Comparison of ENCODE assay signal across 7 cellular contexts in genomic region chr12:40106655-40107054, GRCh38. TPM values are rescaled to one million over a fixed set of nuclear protein-coding genes. Genes with fewer than 3 reads are reported as not detected.
A peak's percentile ranks its signal among the peaks of the same experiment; 100 is the strongest.
DNase-seq lines count a peak whose midpoint lies in the region; ATAC-seq and TF ChIP-seq lines count a peak whose summit lies in the region.

No MANE protein-coding gene starts in this region.

- TF ChIP-seq RAD21 in HCT116 (IDR thresholded peaks at IDR 0.05; ENCODE audit: low read depth): no peak

- intact Hi-C loops in HCT116 (cut with micrococcal nuclease): loop anchor here (1.0 to 2.0 kb wide), 3 partner anchors 95 to 520 kb away; no protein-coding TSS in a partner anchor
- intact Hi-C loops in esophagus muscularis mucosa (cut with DNase I): loop anchor here (1.0 to 5.0 kb wide), 2 partner anchors 95 to 344 kb away; no protein-coding TSS in a partner anchor

- RAD21 ChIA-PET in HCT116 (lab: Charles Lee; ENCODE audit: low non-redundant PET in 1 of 2, low total read pairs in 2 of 2, uncharacterized antibody in 2 of 2, unreplicated experiment in 2 of 2): no interaction called here

- no TSS peak for BruUV-seq in HCT116 (replicated peaks; lab: Mats Ljungman, UMichigan)

- H2AFZ ChIP-seq in HCT116 (ENCODE audit: low read depth, low read length, poor library complexity, severe bottlenecking): peak overlapping the region; percentile 85
- peak overlapping the region; percentile 78 for H2AFZ ChIP-seq in smooth muscle cell (ENCODE audit: low read depth)

- no peak for ATAC-seq in HCT116
- ATAC-seq in GM18907 (IDR thresholded peaks at IDR 0.05; ENCODE audit: unreplicated experiment): no peak
- ATAC-seq in GM18870 (IDR thresholded peaks at IDR 0.05; ENCODE audit: unreplicated experiment): no peak

- no peak for TF ChIP-seq EP300 in esophagus muscularis mucosa (IDR thresholded peaks at IDR 0.05)

- TF ChIP-seq CTCF in HCT116 (IDR thresholded peaks at IDR 0.05 in 2 of 3, conservative IDR thresholded peaks at IDR 0.05 in 1 of 3; ENCODE audit: borderline replicate concordance in 1 of 3, insufficient read depth in 1 of 3, low read depth in 2 of 3, low read length in 2 of 3) (no peak), esophagus muscularis mucosa (IDR thresholded peaks at IDR 0.05) (no peak), smooth muscle cell (IDR thresholded peaks at IDR 0.05; ENCODE audit: borderline replicate concordance, insufficient read depth, poor library complexity, severe bottlenecking) (no peak)

- H3K27ac ChIP-seq in HCT116 (ENCODE audit: low read depth, low read length) (no peak overlapping the region), SJCRH30 (no peak overlapping the region), esophagus muscularis mucosa (replicated peaks in 1 of 4) (peak overlapping the region; percentile 86 to 95 (median 90)), smooth muscle cell (ENCODE audit: low read depth) (no peak overlapping the region)

- H3K4me1 ChIP-seq in HCT116 (ENCODE audit: control insufficient read depth in 1 of 2, insufficient read depth in 2 of 2, low read length in 2 of 2) (peaks cover 7 to 25% of the 10 kb centered on the region in 2 experiments; a peak in 3 of 4 replicates), SJCRH30 (0 out of 2 replicates have a peak, but pooled peaks cover 2% of the 10 kb centered on the region), esophagus muscularis mucosa (peaks cover 4 to 52% (median 47%) of the 10 kb centered on the region in 4 donors), smooth muscle cell (ENCODE audit: low read depth) (peaks cover 18% of the 10 kb centered on the region)

- POLR2A ChIA-PET in HCT116 (lab: Charles Lee): no interaction called here

- H3K79me2 ChIP-seq in HCT116 (ENCODE audit: insufficient read depth, low read length): peaks cover 12% of the 10 kb centered on the region; the same call in 1 of the 2 replicates
- H3K79me2 ChIP-seq in smooth muscle cell (ENCODE audit: low read depth): peaks cover 32% of the 10 kb centered on the region

- H3K9ac ChIP-seq in HCT116 (ENCODE audit: low read length): no peak overlapping the region
- no peak overlapping the region for H3K9ac ChIP-seq in smooth muscle cell (ENCODE audit: low read depth)

- H3K9me3 ChIP-seq in HCT116 (ENCODE audit: control insufficient read depth in 1 of 2, insufficient read depth in 1 of 2, low read depth in 1 of 2, low read length in 2 of 2): no peaks in the 10 kb centered on the region
- H3K9me3 ChIP-seq in SJCRH30 (replicated peaks): no peaks in the 10 kb centered on the region
- H3K9me3 ChIP-seq in esophagus muscularis mucosa: no peaks in the 10 kb centered on the region
- H3K9me3 ChIP-seq in smooth muscle cell (replicated peaks; ENCODE audit: low read depth): no peaks in the 10 kb centered on the region

- H4K20me1 ChIP-seq in HCT116 (ENCODE audit: insufficient read depth): no peaks in the 10 kb centered on the region
- peaks cover 24% of the 10 kb centered on the region for H4K20me1 ChIP-seq in smooth muscle cell (ENCODE audit: low read depth)

- WGBS in esophagus muscularis mucosa: 66% methylated on average over 6 of the region's 6 CpGs
- WGBS in smooth muscle cell (ENCODE audit: low lambda C conversion rate): 93% methylated on average over 6 of the region's 6 CpGs

- H3K4me2 ChIP-seq in HCT116 (ENCODE audit: low read length): peak overlapping the region; percentile 93
- no peak overlapping the region for H3K4me2 ChIP-seq in smooth muscle cell

- H3K27me3 ChIP-seq in HCT116 (ENCODE audit: insufficient read depth, low read length): no peaks in the 10 kb centered on the region
- H3K27me3 ChIP-seq in SJCRH30: no peaks in the 10 kb centered on the region
- no peaks in the 10 kb centered on the region for H3K27me3 ChIP-seq in esophagus muscularis mucosa
- no peaks in the 10 kb centered on the region for H3K27me3 ChIP-seq in smooth muscle cell (ENCODE audit: low read depth)

- H3F3A ChIP-seq in smooth muscle cell (ENCODE audit: low read depth): peaks cover 6% of the 10 kb centered on the region

- CTCF ChIA-PET in HCT116 (lab: Charles Lee): interaction anchor here (0.6 to 1.9 kb wide), 2 partner anchors 39 to 95 kb away, joined by 5 read pairs; no protein-coding TSS in a partner anchor

- TF ChIP-seq POLR2A in HCT116 (IDR thresholded peaks at IDR 0.05; ENCODE audit: borderline replicate concordance, extremely low read depth, insufficient read depth, insufficient read length) (no peak), esophagus muscularis mucosa (IDR thresholded peaks at IDR 0.05; ENCODE audit: low read depth) (no peak)

- H3K4me3 ChIP-seq in HCT116 (replicated peaks in 1 of 2; ENCODE audit: low read depth in 1 of 2, low read length in 2 of 2): no peak overlapping the region; a peak in 1 of 4 replicates
- peak overlapping the region; percentile 84 for H3K4me3 ChIP-seq in SJCRH30
- peak overlapping the region; percentile 80 to 99 (median 92) for H3K4me3 ChIP-seq in esophagus muscularis mucosa
- H3K4me3 ChIP-seq in smooth muscle cell: no peak overlapping the region

- H3K36me3 ChIP-seq in HCT116 (ENCODE audit: control insufficient read depth in 1 of 2, insufficient read depth in 2 of 2, low read length in 2 of 2) (no peaks in the 10 kb centered on the region), SJCRH30 (no peaks in the 10 kb centered on the region), esophagus muscularis mucosa (no peaks in the 10 kb centered on the region), smooth muscle cell (ENCODE audit: low read depth) (no peaks in the 10 kb centered on the region)

- no peaks in the 10 kb centered on the region for H3K9me2 ChIP-seq in HCT116 (ENCODE audit: insufficient read depth)

- DNase-seq in HCT116 (ENCODE audit: low read depth, low spot score): no peak
- DNase-seq in SJCRH30: peak in 1 of 2 experiments; percentile 39
- DNase-seq in esophagus muscularis mucosa (ENCODE audit: extremely low spot score): no peak
- DNase-seq in smooth muscle cell (lab: John Stamatoyannopoulos, UW; ENCODE audit: unreplicated experiment): no peak
- DNase-seq in GOT3 (lab: John Stamatoyannopoulos, UW): no peak

TF ChIP-seq in HCT116, 20 proteins besides CTCF, POLR2A, EP300 and RAD21 (continues in another document):
- TF ChIP-seq POLR2AphosphoS5 (IDR thresholded peaks at IDR 0.05; ENCODE audit: low read depth, low read length) (no peak), YY1 (IDR thresholded peaks at IDR 0.05; ENCODE audit: extremely low read depth, insufficient replicate concordance, low read depth, low read length) (no peak), REST (IDR thresholded peaks at IDR 0.05; ENCODE audit: low read depth) (no peak), SIN3A (IDR thresholded peaks at IDR 0.05; ENCODE audit: low read depth) (no peak), ZBTB33 (IDR thresholded peaks at IDR 0.05; ENCODE audit: extremely low read depth, insufficient replicate concordance, low read length) (no peak), ELF1 (IDR thresholded peaks at IDR 0.05; ENCODE audit: borderline replicate concordance, low read depth) (no peak), JUND (IDR thresholded peaks at IDR 0.05) (no peak), SRF (IDR thresholded peaks at IDR 0.05; ENCODE audit: low read depth) (no peak), SP1 (IDR thresholded peaks at IDR 0.05; ENCODE audit: low read depth) (no peak), CBX3 (IDR thresholded peaks at IDR 0.05; ENCODE audit: low read depth) (no peak), EGR1 (IDR thresholded peaks at IDR 0.05; ENCODE audit: low read depth) (no peak), TCF7L2 (IDR thresholded peaks at IDR 0.05; ENCODE audit: borderline replicate concordance, extremely low read depth, insufficient read depth, insufficient read length) (no peak)

RNA-seq across cellular contexts. Expression of gene SLC2A13, which starts 0.8 kb away (rescaled TPM):
- total RNA-seq in HCT116 (2021; ENCODE audit: unreplicated experiment): 6.8 TPM
- 1.1 and 1.6 TPM in 2 replicates for polyA plus RNA-seq in HCT116 (2012)
- total RNA-seq in SJCRH30 (2014; rRNA removed; shearing (Covaris generic)): 8.4 and 11.1 TPM in 2 replicates
- 10 to 100 TPM; 19.6 to 25.7 (median 21.4) TPM for total RNA-seq in esophagus muscularis mucosa
- 27.4 and 34.4 TPM in 2 replicates for total RNA-seq in smooth muscle cell
- 9.1 and 9.6 TPM in 2 replicates for polyA plus RNA-seq in smooth muscle cell

Comparison
In these comparisons a context has a peak if more than half of its experiments do, and no peak if none do; other contexts are left out.
1. H3K27ac ChIP-seq: peak in esophagus muscularis mucosa (4 of 4); none in HCT116 (single experiment), SJCRH30 (single experiment) and smooth muscle cell (single experiment).
2. H3K4me3 ChIP-seq: peak in SJCRH30 (single experiment) and esophagus muscularis mucosa (4 of 4); none in HCT116 (0 of 2) and smooth muscle cell (single experiment).